11 cellular contexts compared by ENCODE assay signal in genomic region chr5:112183103-112183634, GRCh38.
A peak's percentile ranks its signal among the peaks of the same experiment; 100 is the strongest.
DNase-seq lines count a peak whose midpoint lies in the region; FAIRE-seq and TF ChIP-seq lines count a peak whose summit lies in the region.
"Had no signal": no experiment of that assay in that cellular context is flagged by ENCODE, and none has a peak within 500 bp of the region (broad histone marks: within the 10 kb centered on the region; RNA-seq: fewer than 3 reads in every experiment).

No MANE protein-coding gene starts in this region.

- no peaks in the 10 kb centered on the region for H3K36me3 ChIP-seq in bronchial epithelial cell (ENCODE audit: control insufficient read depth, insufficient read depth, low read length)
- peaks cover 0 to 13% (median 0%) of the 10 kb centered on the region in 6 donors for H3K36me3 ChIP-seq in spleen
- no peaks in the 10 kb centered on the region for H3K36me3 ChIP-seq in H7 (replicated peaks; ENCODE audit: control insufficient read depth, insufficient read depth, low read length)

- intact Hi-C loops in spleen (cut with DNase I; ENCODE audit: low total_unique reads): no loop called here

- DNase-seq in ELR (ENCODE audit: low read depth): peak; percentile 35
- peak in 2 of 3 experiments; percentile 46 to 73 for DNase-seq in NCI-H1417 (lab: John Stamatoyannopoulos, UW)
- peak; percentile 91 for DNase-seq in bronchial epithelial cell (ENCODE audit: low read depth)
- peak; percentile 50 to 65 for DNase-seq in lung microvascular endothelial cell (ENCODE audit: low read depth in 2 of 2)
- no peak for DNase-seq in spleen
- no peak for DNase-seq in H7
- DNase-seq in iPS-NIHi11 (ENCODE audit: low spot score): no peak
- no peak for DNase-seq in midbrain (lab: John Stamatoyannopoulos, UW)
- DNase-seq: NCI-H2171 treated with DMSO at 0.1 percent for 48 hours; SHP77 treated with DMSO at 0.1 percent for 48 hours; stimulated activated CD4-positive, alpha-beta T cell treated with anti-CD3 and anti-CD28 coated beads, Interleukin-4, amount 100 ng/mL, for 24 hours had no signal

- H3K9me3 ChIP-seq in spleen: no peaks in the 10 kb centered on the region

- TF ChIP-seq CTCF in bronchial epithelial cell (IDR thresholded peaks at IDR 0.05; ENCODE audit: insufficient read depth, low read length, severe bottlenecking): no peak
- TF ChIP-seq CTCF in spleen (IDR thresholded peaks at IDR 0.05 in 8 of 11, conservative IDR thresholded peaks at IDR 0.05 in 3 of 11): no peak

- H3K27me3 ChIP-seq in bronchial epithelial cell (ENCODE audit: control insufficient read depth, insufficient read depth, low read length) (no peaks in the 10 kb centered on the region), spleen (replicated peaks in 1 of 7) (no peaks in the 10 kb centered on the region), H7 (ENCODE audit: control insufficient read depth, insufficient read depth, low read length) (no peaks in the 10 kb centered on the region)

- peak; percentile 99 for FAIRE-seq in bronchial epithelial cell (lab: Jason Lieb, UNC)

- H3K4me3 ChIP-seq in bronchial epithelial cell (ENCODE audit: low read depth, low read length) (no peak overlapping the region), spleen (no peak overlapping the region), H7 (ENCODE audit: insufficient read depth, low read depth, low read length) (no peak overlapping the region)

- no peaks in the 10 kb centered on the region for H3K4me1 ChIP-seq in spleen

- no peak for TF ChIP-seq POLR2A in spleen (IDR thresholded peaks at IDR 0.05)

- H3K27ac ChIP-seq in spleen: no peak overlapping the region

- WGBS in spleen, 5 donors: 58 to 70% (median 67%) methylated on average over 8 of the region's 8 CpGs

Comparison
In these comparisons a context has a peak if more than half of its experiments do, and no peak if none do; other contexts are left out.
1. DNase-seq: peak in ELR (single experiment), NCI-H1417 (2 of 3), bronchial epithelial cell (single experiment) and lung microvascular endothelial cell (2 of 2); none in spleen (single experiment), H7 (single experiment), iPS-NIHi11 (single experiment) and midbrain (single experiment).